Comparison of ENCODE assay signal across 8 cellular contexts in genomic region chr9:91426123-91426745, GRCh38. TPM values are rescaled to one million over a fixed set of nuclear protein-coding genes. Genes with fewer than 3 reads are reported as not detected.
DNase-seq lines count a peak whose midpoint lies in the region; ATAC-seq and TF ChIP-seq lines count a peak whose summit lies in the region.

No MANE protein-coding gene starts in this region.

- no peak overlapping the region for H3K4me3 ChIP-seq in AG10803 (ENCODE audit: low read length)

- POLR2A ChIA-PET in GM10248 (lab: Yijun Ruan, JAX) = interaction anchor here (1.0 kb wide), 1 partner anchor 511 kb away, joined by 3 read pairs; no protein-coding TSS in a partner anchor

- ATAC-seq in natural killer cell (no peak), HG03342 (IDR thresholded peaks at IDR 0.05; ENCODE audit: unreplicated experiment) (no peak)

- CTCF ChIA-PET in GM10248 (lab: Yijun Ruan, JAX) = interaction anchor here (0.8 to 8.2 kb wide), 33 partner anchors 9 to 532 kb away, joined by 3 to 121 read pairs (median 4); no protein-coding TSS in a partner anchor

- no peaks in the 10 kb centered on the region for H3K9me3 Mint-ChIP-seq in natural killer cell

- peaks cover 39% of the 10 kb centered on the region in 2 donors for H3K4me1 Mint-ChIP-seq in natural killer cell

- peak overlapping the region; percentile 97 for H3K4me3 Mint-ChIP-seq in natural killer cell

- no peaks in the 10 kb centered on the region for H3K36me3 Mint-ChIP-seq in natural killer cell

- H3K27ac Mint-ChIP-seq in natural killer cell = peak overlapping the region; percentile 91 to 96

- TF ChIP-seq CTCF in AG10803 (conservative IDR thresholded peaks at IDR 0.05; ENCODE audit: low read length) (peak; percentile 69), GM10248 (IDR thresholded peaks at IDR 0.05; ENCODE audit: control extremely low read depth, extremely low read depth, low read depth, missing control alignments) (peak; percentile 67), natural killer cell (IDR thresholded peaks at IDR 0.05) (peak; percentile 49)

- intact Hi-C loops in natural killer cell (cut with micrococcal nuclease) = loop anchor here (1.0 to 2.0 kb wide), 2 partner anchors 389 to 511 kb away; no protein-coding TSS in a partner anchor

- H3K27me3 Mint-ChIP-seq in natural killer cell (ENCODE audit: low read depth in 2 of 2) = peaks cover 0 to 3% of the 10 kb centered on the region in 2 donors

- DNase-seq in AG10803 (ENCODE audit: low read depth) (peak; percentile 54), GM10248 (ENCODE audit: extremely low spot score) (peak; percentile 56), NCI-H69 (lab: John Stamatoyannopoulos, UW) (peak; percentile 64), natural killer cell (no peak), NCI-H128 (lab: John Stamatoyannopoulos, UW; ENCODE audit: unreplicated experiment) (no peak)
- peak; percentile 34 for DNase-seq in central memory CD4-positive, alpha-beta T cell
- no peak for DNase-seq in activated CD4-positive, alpha-beta T cell treated with anti-CD3 and anti-CD28 coated beads for 48 hours

RNA-seq across cellular contexts. Expression of gene NFIL3, which starts 2.6 kb away (rescaled TPM):
- total RNA-seq in natural killer cell = 10 to 100 TPM; 94.6 to 98.0 (median 97.0) TPM

Comparison
In these comparisons a context has a peak if more than half of its experiments do, and no peak if none do; other contexts are left out.
1. DNase-seq: peak in AG10803 (single experiment), GM10248 (single experiment), NCI-H69 (single experiment) and central memory CD4-positive, alpha-beta T cell (single experiment); none in natural killer cell (single experiment), NCI-H128 (single experiment) and activated CD4-positive, alpha-beta T cell treated with anti-CD3 and anti-CD28 coated beads for 48 hours (single experiment).
2. Peak in every context shown above with its lines, with median percentiles within 50 percentile points of each other: CTCF ChIP-seq.